Comparison of ENCODE assay signal across 8 cellular contexts in the genomic region with DNA sequence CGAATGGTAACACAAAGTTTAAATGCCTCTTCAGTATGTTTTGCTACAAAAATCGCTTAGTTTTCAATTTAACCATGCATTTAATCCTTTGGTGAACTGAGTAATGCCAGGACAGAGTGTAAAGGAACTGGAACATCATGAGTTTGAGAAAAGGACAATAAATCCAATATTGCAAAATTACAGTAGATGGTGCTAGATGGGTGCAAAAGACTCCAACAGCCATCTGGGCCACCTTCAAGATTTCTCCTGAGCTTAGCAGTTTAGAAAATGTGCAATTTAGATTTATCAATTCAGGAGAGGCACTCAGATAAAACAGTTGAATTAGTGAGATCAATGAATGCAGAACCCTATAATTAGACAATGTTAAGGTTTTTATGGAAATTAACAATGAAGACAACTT. TPM values are rescaled to one million over a fixed set of nuclear protein-coding genes. Genes with fewer than 3 reads are reported as not detected.
DNase-seq lines count a peak whose midpoint lies in the region; ATAC-seq and TF ChIP-seq lines count a peak whose summit lies in the region.

No MANE protein-coding gene starts in this region.

- in situ Hi-C loops in Panc1 (cut with HindIII; ENCODE audit: low pct_unique_long_range_greater_than_20kb, low sequenced_read_pairs), result no loop called here

- H3K9me3 Mint-ChIP-seq in WTC11, result no peaks in the 10 kb centered on the region

- no peak overlapping the region for H3K27ac Mint-ChIP-seq in WTC11

- TF ChIP-seq POLR2A in gastroesophageal sphincter (IDR thresholded peaks at IDR 0.05), result no peak

- no peaks in the 10 kb centered on the region for H3K4me1 ChIP-seq in Panc1 (ENCODE audit: control insufficient read depth, insufficient read depth, low read length)
- H3K4me1 ChIP-seq in gastroesophageal sphincter, result no peaks in the 10 kb centered on the region

- no peak overlapping the region for H3K4me3 ChIP-seq in BJ (ENCODE audit: low read depth, low read length)
- no peak overlapping the region for H3K4me3 ChIP-seq in Panc1 (ENCODE audit: low read depth in 2 of 2, low read length in 2 of 2)
- H3K4me3 ChIP-seq in gastroesophageal sphincter, result no peak overlapping the region

- CTCF ChIA-PET in BJ (lab: Yijun Ruan, JAX), result interaction anchor here (0.6 to 1.8 kb wide), 11 partner anchors 14 to 474 kb away, joined by 3 to 15 read pairs (median 4); no protein-coding TSS in a partner anchor
- CTCF ChIA-PET in HEK293T (lab: Yijun Ruan, JAX), result interaction anchor here (0.7 to 1.3 kb wide), 4 partner anchors 11 to 395 kb away, joined by 3 to 5 read pairs (median 3); no protein-coding TSS in a partner anchor
- CTCF ChIA-PET in Panc1 (lab: Charles Lee), result interaction anchor here (0.6 kb wide), 1 partner anchor 325 kb away, joined by 8 read pairs; no protein-coding TSS in a partner anchor
- CTCF ChIA-PET in WTC11 (lab: Charles Lee), result interaction anchor here (1.1 to 1.5 kb wide), 2 partner anchors 382 to 384 kb away, joined by 3 to 4 read pairs; no protein-coding TSS in a partner anchor

- TF ChIP-seq CTCF in BJ (IDR thresholded peaks at IDR 0.05; ENCODE audit: insufficient read depth, low read depth, low read length) (peak; percentile 35), Panc1 (IDR thresholded peaks at IDR 0.05) (peak; percentile 23; the same call in 1 of the 2 replicates), gastroesophageal sphincter (IDR thresholded peaks at IDR 0.05) (peak in 3 of 4 experiments; percentile 46 to 54 (median 49)), WTC11 (IDR thresholded peaks at IDR 0.05) (no peak)

- no peaks in the 10 kb centered on the region for H3K27me3 ChIP-seq in BJ (ENCODE audit: control insufficient read depth, insufficient read depth, low read length)
- H3K27me3 ChIP-seq in Panc1 (ENCODE audit: control insufficient read depth, insufficient read depth, low read length), result no peaks in the 10 kb centered on the region
- no peaks in the 10 kb centered on the region for H3K27me3 ChIP-seq in gastroesophageal sphincter

- POLR2A ChIA-PET in BJ (lab: Charles Lee), result no interaction called here
- POLR2A ChIA-PET in HEK293T (lab: Yijun Ruan, JAX), result interaction anchor here (0.6 kb wide), 1 partner anchor 34 kb away, joined by 3 read pairs; no protein-coding TSS in a partner anchor
- POLR2A ChIA-PET in Panc1 (lab: Charles Lee), result no interaction called here
- POLR2A ChIA-PET in WTC11 (lab: Charles Lee), result no interaction called here

- intact Hi-C loops in Panc1 (cut with micrococcal nuclease; ENCODE audit: unreplicated experiment), result no loop called here

- no peak overlapping the region for H3K4me3 Mint-ChIP-seq in WTC11

- H3K4me1 Mint-ChIP-seq in WTC11, result no peaks in the 10 kb centered on the region

- no peaks in the 10 kb centered on the region for H3K36me3 Mint-ChIP-seq in WTC11

- TF ChIP-seq EP300 in gastroesophageal sphincter (IDR thresholded peaks at IDR 0.05), result no peak

- H3K9me3 ChIP-seq in Panc1 (ENCODE audit: control insufficient read depth, insufficient read depth, low read depth, low read length) (no peaks in the 10 kb centered on the region), gastroesophageal sphincter (no peaks in the 10 kb centered on the region)

- ATAC-seq in Panc1, result no peak
- peak; percentile 25 for ATAC-seq in gastroesophageal sphincter
- ATAC-seq in GM18907 (IDR thresholded peaks at IDR 0.05; ENCODE audit: unreplicated experiment), result no peak
- no peak for ATAC-seq in WTC11

- 33 to 58% methylated on average over 2 of the region's 2 CpGs for WGBS in gastroesophageal sphincter (ENCODE audit: low coverage in 1 of 2), 2 donors

- no peak overlapping the region for H3K27ac ChIP-seq in Panc1 (ENCODE audit: low read length)
- no peak overlapping the region for H3K27ac ChIP-seq in gastroesophageal sphincter

- no peaks in the 10 kb centered on the region for H3K36me3 ChIP-seq in BJ (ENCODE audit: control insufficient read depth, insufficient read depth, low read length)
- H3K36me3 ChIP-seq in Panc1 (ENCODE audit: control insufficient read depth, insufficient read depth, low read length), result no peaks in the 10 kb centered on the region
- no peaks in the 10 kb centered on the region for H3K36me3 ChIP-seq in gastroesophageal sphincter

- DNase-seq in BJ (ENCODE audit: low read depth) (no peak), HEK293T (ENCODE audit: extremely low spot score) (peak; percentile 15), Panc1 (ENCODE audit: low read depth, low spot score) (peak; percentile 1), WTC11 (ENCODE audit: low spot score) (no peak)
- no peak for DNase-seq in stimulated activated CD8-positive, alpha-beta memory T cell treated with anti-CD3 and anti-CD28 coated beads, Interleukin-4, amount 100 ng/mL, for 48 hours
- DNase-seq in stimulated activated CD4-positive, alpha-beta T cell treated with anti-CD3 and anti-CD28 coated beads, Interleukin-4, amount 100 ng/mL, for 1 hour, result no peak

- no TSS peak for BruUV-seq in Panc1 (replicated peaks; lab: Mats Ljungman, UMichigan)

- H3K27me3 Mint-ChIP-seq in WTC11 (ENCODE audit: low read depth), result no peaks in the 10 kb centered on the region

TF ChIP-seq in HEK293T, 16 proteins besides CTCF, POLR2A, EP300 and RAD21:
- no peak for TF ChIP-seq FOXK2 (IDR thresholded peaks at IDR 0.05)
- TF ChIP-seq L3MBTL2 (conservative IDR thresholded peaks at IDR 0.05), result no peak
- no peak for TF ChIP-seq LEF1 (IDR thresholded peaks at IDR 0.05; ENCODE audit: borderline replicate concordance)
- no peak for TF ChIP-seq ELF4 (IDR thresholded peaks at IDR 0.05)
- TF ChIP-seq, protein P1, sequence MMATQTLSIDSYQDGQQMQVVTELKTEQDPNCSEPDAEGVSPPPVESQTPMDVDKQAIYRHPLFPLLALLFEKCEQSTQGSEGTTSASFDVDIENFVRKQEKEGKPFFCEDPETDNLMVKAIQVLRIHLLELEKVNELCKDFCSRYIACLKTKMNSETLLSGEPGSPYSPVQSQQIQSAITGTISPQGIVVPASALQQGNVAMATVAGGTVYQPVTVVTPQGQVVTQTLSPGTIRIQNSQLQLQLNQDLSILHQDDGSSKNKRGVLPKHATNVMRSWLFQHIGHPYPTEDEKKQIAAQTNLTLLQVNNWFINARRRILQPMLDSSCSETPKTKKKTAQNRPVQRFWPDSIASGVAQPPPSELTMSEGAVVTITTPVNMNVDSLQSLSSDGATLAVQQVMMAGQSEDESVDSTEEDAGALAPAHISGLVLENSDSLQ (IDR thresholded peaks at IDR 0.05), result no peak
- no peak for TF ChIP-seq TARDBP (IDR thresholded peaks at IDR 0.05)
- no peak for TF ChIP-seq SUZ12 (IDR thresholded peaks at IDR 0.05)
- TF ChIP-seq SP1 (IDR thresholded peaks at IDR 0.05), result no peak
- TF ChIP-seq FOXA1 (IDR thresholded peaks at IDR 0.05), result no peak
- no peak for TF ChIP-seq NFRKB (IDR thresholded peaks at IDR 0.05)
- no peak for TF ChIP-seq CTBP1 (IDR thresholded peaks at IDR 0.05; ENCODE audit: borderline replicate concordance)
- no peak for TF ChIP-seq ARNT (IDR thresholded peaks at IDR 0.05)
- no peak for TF ChIP-seq BHLHE40 (IDR thresholded peaks at IDR 0.05; ENCODE audit: borderline replicate concordance)
- TF ChIP-seq HDGF (IDR thresholded peaks at IDR 0.05; ENCODE audit: borderline replicate concordance), result no peak
- no peak for TF ChIP-seq ZNF384 (IDR thresholded peaks at IDR 0.05)

TF ChIP-seq in WTC11, 78 proteins besides CTCF, POLR2A, EP300 and RAD21:
- no peak for TF ChIP-seq ETV6 (CRISPR knock-in tag; IDR thresholded peaks at IDR 0.05)
- no peak for TF ChIP-seq KAT7 (CRISPR knock-in tag; IDR thresholded peaks at IDR 0.05; ENCODE audit: borderline replicate concordance)
- no peak for TF ChIP-seq NR3C1 (CRISPR knock-in tag; conservative IDR thresholded peaks at IDR 0.05; ENCODE audit: low read depth)
- TF ChIP-seq, protein P2, sequence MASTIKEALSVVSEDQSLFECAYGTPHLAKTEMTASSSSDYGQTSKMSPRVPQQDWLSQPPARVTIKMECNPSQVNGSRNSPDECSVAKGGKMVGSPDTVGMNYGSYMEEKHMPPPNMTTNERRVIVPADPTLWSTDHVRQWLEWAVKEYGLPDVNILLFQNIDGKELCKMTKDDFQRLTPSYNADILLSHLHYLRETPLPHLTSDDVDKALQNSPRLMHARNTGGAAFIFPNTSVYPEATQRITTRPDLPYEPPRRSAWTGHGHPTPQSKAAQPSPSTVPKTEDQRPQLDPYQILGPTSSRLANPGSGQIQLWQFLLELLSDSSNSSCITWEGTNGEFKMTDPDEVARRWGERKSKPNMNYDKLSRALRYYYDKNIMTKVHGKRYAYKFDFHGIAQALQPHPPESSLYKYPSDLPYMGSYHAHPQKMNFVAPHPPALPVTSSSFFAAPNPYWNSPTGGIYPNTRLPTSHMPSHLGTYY (CRISPR knock-in tag; IDR thresholded peaks at IDR 0.05), result no peak
- no peak for TF ChIP-seq NFYB (CRISPR knock-in tag; conservative IDR thresholded peaks at IDR 0.05; ENCODE audit: low read depth)

RNA-seq across cellular contexts. Expression of a gene that starts 33.2 kb away (rescaled TPM):
- polyA plus RNA-seq in BJ (2011; rRNA removed), result 31.4 and 38.4 TPM in 2 replicates
- 12.2 and 18.2 TPM in 2 replicates for polyA minus RNA-seq in BJ (2011; rRNA and poly(A)+ RNA removed)
- total RNA-seq in Panc1 (2021; ENCODE audit: unreplicated experiment) (14.0 TPM), gastroesophageal sphincter (10 to 100 TPM; 54.0 to 69.2 (median 56.9) TPM), WTC11 (2021) (118 to 132 TPM (median 131 TPM) in 3 replicates)
- 30.0 TPM for polyA plus RNA-seq in Panc1 (2012; ENCODE audit: insufficient read length)

Comparison
In these comparisons a context has a peak if more than half of its experiments do, and no peak if none do; other contexts are left out.
1. DNase-seq: peak in HEK293T (single experiment) and Panc1 (single experiment); none in BJ (single experiment), stimulated activated CD8-positive, alpha-beta memory T cell treated with anti-CD3 and anti-CD28 coated beads, Interleukin-4, amount 100 ng/mL, for 48 hours (single experiment), stimulated activated CD4-positive, alpha-beta T cell treated with anti-CD3 and anti-CD28 coated beads, Interleukin-4, amount 100 ng/mL, for 1 hour (single experiment) and WTC11 (single experiment).